ENCODE assay signal across 7 cellular contexts in the genomic region with DNA sequence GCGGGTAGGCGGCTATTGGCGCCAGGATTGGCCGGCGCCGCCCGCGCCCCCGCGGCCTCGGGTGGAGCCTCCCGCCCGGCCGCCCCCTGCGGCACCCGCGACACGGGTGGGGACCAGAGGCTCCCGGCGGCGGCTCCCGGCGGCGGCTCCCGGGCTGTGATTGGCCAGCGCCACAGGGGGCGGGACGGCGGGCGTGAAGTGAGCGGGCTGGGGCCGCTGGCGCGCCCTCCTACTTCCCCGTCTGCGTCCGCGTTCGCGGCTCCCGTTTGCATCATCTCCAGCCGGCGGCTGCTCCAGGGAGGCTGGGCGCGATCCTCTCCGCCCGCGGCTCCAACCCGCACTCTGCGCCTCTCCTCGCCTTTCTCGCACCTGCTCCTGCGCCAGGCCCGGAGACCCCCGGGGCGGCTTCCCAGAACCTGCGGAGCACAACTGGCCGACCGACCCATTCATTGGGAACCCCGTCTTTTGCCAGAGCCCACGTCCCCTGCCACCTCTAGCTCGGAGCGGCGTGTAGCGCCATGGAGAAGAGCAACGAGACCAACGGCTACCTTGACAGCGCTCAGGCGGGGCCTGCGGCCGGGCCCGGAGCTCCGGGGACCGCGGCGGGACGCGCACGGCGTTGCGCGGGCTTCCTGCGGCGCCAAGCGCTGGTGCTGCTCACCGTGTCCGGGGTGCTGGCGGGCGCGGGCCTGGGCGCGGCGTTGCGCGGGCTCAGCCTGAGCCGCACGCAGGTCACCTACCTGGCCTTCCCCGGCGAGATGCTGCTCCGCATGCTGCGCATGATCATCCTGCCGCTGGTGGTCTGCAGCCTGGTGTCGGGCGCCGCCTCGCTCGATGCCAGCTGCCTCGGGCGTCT. TPM values are rescaled to one million over a fixed set of nuclear protein-coding genes. Genes with fewer than 3 reads are reported as not detected.
A peak's percentile ranks its signal among the peaks of the same experiment; 100 is the strongest.
DNase-seq lines count a peak whose midpoint lies in the region; ATAC-seq and TF ChIP-seq lines count a peak whose summit lies in the region.

Gene SLC1A4 (plus strand): TSS at position 274 of the 856 bp plus-strand sequence. CDS start 245 bp downstream, at position 519.

- H3K4me2 ChIP-seq in skeletal muscle satellite cell (ENCODE audit: low read length) = peak within 1 kb of the TSS; percentile 100

- H3K4me3 ChIP-seq in body of pancreas = peak within 1 kb of the TSS; percentile 62 to 82
- peak within 1 kb of the TSS; percentile 76 for H3K4me3 ChIP-seq in iPS-18a (ENCODE audit: low read length)
- H3K4me3 ChIP-seq in skeletal muscle satellite cell (ENCODE audit: low read length) = peak within 1 kb of the TSS; percentile 96

- ATAC-seq in GM18520 (IDR thresholded peaks at IDR 0.05; ENCODE audit: unreplicated experiment) = peak; percentile 52
- ATAC-seq in HG03039 (IDR thresholded peaks at IDR 0.05; ENCODE audit: unreplicated experiment) = peak; percentile 64
- peak; percentile 92 for ATAC-seq in body of pancreas

- no peak for TF ChIP-seq CTCF in body of pancreas (IDR thresholded peaks at IDR 0.05)

- peak within 1 kb of the TSS; percentile 88 to 95 (median 90) for H3K27ac ChIP-seq in body of pancreas
- no peak within 1 kb of the TSS for H3K27ac ChIP-seq in iPS-18a (ENCODE audit: low read length)

- H3K9ac ChIP-seq in iPS-18a (ENCODE audit: low read length) = peak within 1 kb of the TSS; percentile 65
- H3K9ac ChIP-seq in skeletal muscle satellite cell (ENCODE audit: low read depth, low read length) = peak within 1 kb of the TSS; percentile 96

- H3K9me3 ChIP-seq in body of pancreas (no peaks in the 10 kb centered on the region), iPS-18a (ENCODE audit: control insufficient read depth, low read depth, low read length) (no peaks in the 10 kb centered on the region), skeletal muscle satellite cell (replicated peaks; ENCODE audit: low read length) (no peaks in the 10 kb centered on the region)

- DNase-seq in NCI-H2081 treated with DMSO at 0.1 percent for 48 hours (lab: John Stamatoyannopoulos, UW) = peak; percentile 37
- DNase-seq in UCSD-AML1 (lab: John Stamatoyannopoulos, UW; ENCODE audit: unreplicated experiment) = peak; percentile 94
- DNase-seq in body of pancreas = peak; percentile 92 to 96 (median 92)

- whole genome bisulfite sequencing in body of pancreas, 2 donors = 1% methylated on average over 84 of the region's 109 CpGs; no CpG with 5 or more reads in 1 of the 2 donors

- H3K36me3 ChIP-seq in body of pancreas (replicated peaks in 1 of 2; ENCODE audit: insufficient read depth in 1 of 2, low read depth in 2 of 2) (no peaks in the 10 kb centered on the region), iPS-18a (ENCODE audit: control insufficient read depth, low read depth, low read length) (no peaks in the 10 kb centered on the region), skeletal muscle satellite cell (ENCODE audit: insufficient read depth, low read length) (no peaks in the 10 kb centered on the region)

- TF ChIP-seq POLR2A in body of pancreas (IDR thresholded peaks at IDR 0.05) = peak; percentile 81 to 94 (median 91)

- H3K27me3 ChIP-seq in body of pancreas = no peaks in the 10 kb centered on the region
- H3K27me3 ChIP-seq in iPS-18a (ENCODE audit: control insufficient read depth, insufficient read depth, low read length) = peaks cover 67% of the 10 kb centered on the region
- H3K27me3 ChIP-seq in skeletal muscle satellite cell (ENCODE audit: control insufficient read depth, insufficient read depth, low read length) = no peaks in the 10 kb centered on the region

- intact Hi-C loops in body of pancreas (cut with DNase I) = no loop called here

- H3K4me1 ChIP-seq in body of pancreas = peaks cover 36% of the 10 kb centered on the region
- peaks cover 3% of the 10 kb centered on the region for H3K4me1 ChIP-seq in iPS-18a (ENCODE audit: control insufficient read depth, low read depth, low read length)
- peaks cover 18% of the 10 kb centered on the region for H3K4me1 ChIP-seq in skeletal muscle satellite cell (ENCODE audit: control insufficient read depth, insufficient read depth, low read length)

RNA-seq across cellular contexts. Expression of gene SLC1A4, which starts in this region (rescaled TPM):
- total RNA-seq in body of pancreas = 10 to 100 TPM; 14.5 to 25.4 TPM
- 4.8 and 6.8 TPM in 2 replicates for total RNA-seq in skeletal muscle satellite cell (2012; rRNA removed)

Comparison
In these comparisons a context has a peak if more than half of its experiments do, and no peak if none do; other contexts are left out.
1. DNase-seq: peak in every context shown above with its lines; median percentile 94 in UCSD-AML1; 92 in body of pancreas; 37 in NCI-H2081 treated with DMSO at 0.1 percent for 48 hours.